In the genomic region with DNA sequence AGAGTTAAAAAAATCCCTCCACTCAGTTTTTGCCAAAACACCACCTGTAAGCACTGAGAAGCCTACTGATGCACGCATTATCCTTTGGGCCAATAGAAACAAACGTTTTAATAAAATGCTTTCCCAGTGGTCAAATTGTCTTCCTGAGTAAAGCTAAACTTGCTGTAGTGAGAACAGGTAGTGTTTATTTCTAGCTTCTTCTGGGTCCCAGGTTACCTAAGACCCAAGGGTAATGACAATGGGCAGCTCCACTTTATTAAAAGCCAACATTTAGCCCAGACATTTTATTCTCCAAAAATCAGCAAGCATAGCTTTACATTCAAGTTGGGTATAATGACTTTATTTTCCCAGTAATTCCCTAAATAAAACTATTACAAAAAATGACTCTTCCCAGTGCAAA, we compare ENCODE assay signal across 1 cellular context.
TF ChIP-seq lines count a peak whose summit lies in the region.

No MANE protein-coding gene starts in this region.

TF ChIP-seq in A549, 52 proteins besides CTCF, POLR2A, EP300 and RAD21:
- TF ChIP-seq POLR2AphosphoS2 (conservative IDR thresholded peaks at IDR 0.05; ENCODE audit: low read length) = 0 out of 2 replicates have a peak, but pooled peaks have one; percentile 55
